In the genomic region with DNA sequence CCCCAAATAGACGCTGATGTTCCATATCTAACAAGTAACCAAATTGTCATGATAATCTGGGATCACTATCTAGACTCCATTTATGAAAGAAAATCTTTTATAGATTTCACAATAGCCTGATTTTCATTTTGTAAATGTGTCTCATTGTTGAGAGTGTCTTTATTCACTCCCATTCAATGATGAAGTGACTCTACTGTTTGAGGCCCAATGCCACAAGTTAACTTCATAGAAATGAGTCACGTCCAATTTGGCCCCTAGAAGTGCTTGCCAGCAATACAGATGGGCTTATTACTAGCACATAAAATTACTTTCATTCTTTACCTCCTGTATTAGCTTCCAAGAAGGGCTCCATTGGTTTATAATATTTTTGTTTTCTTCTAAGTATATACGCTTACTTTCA, we compare ENCODE assay signal across 25 cellular contexts. TPM values are rescaled to one million over a fixed set of nuclear protein-coding genes. Genes with fewer than 3 reads are reported as not detected.
DNase-seq lines count a peak whose midpoint lies in the region; FAIRE-seq and TF ChIP-seq lines count a peak whose summit lies in the region.
"Had no signal": no experiment of that assay in that cellular context is flagged by ENCODE, and none has a peak within 500 bp of the region (broad histone marks: within the 10 kb centered on the region; RNA-seq: fewer than 3 reads in every experiment).

No MANE protein-coding gene starts in this region.

- WGBS in GM23248 (ENCODE audit: low coverage in 1 of 2, low lambda C conversion rate in 2 of 2, missing lambda C conversion rate in 2 of 2), 2 experiments, result 69 to 76% methylated on average over 3 of the region's 3 CpGs
- WGBS in tibial nerve, 2 donors, result 58 to 61% methylated on average over 3 of the region's 3 CpGs

- H3K36me3 Mint-ChIP-seq in astrocyte (ENCODE audit: low read depth, unreplicated experiment), result no peaks in the 10 kb centered on the region
- H3K36me3 Mint-ChIP-seq: brain had no signal

- TF ChIP-seq CTCF in astrocyte (IDR thresholded peaks at IDR 0.05; ENCODE audit: insufficient read depth, low read depth, low read length) (no peak), tibial nerve (IDR thresholded peaks at IDR 0.05) (no peak)

- no peaks in the 10 kb centered on the region for H3K9me3 Mint-ChIP-seq in astrocyte (ENCODE audit: unreplicated experiment)
- H3K9me3 Mint-ChIP-seq: nephron had no signal

- FAIRE-seq in astrocyte (lab: Jason Lieb, UNC), result no peak
- FAIRE-seq: GM19239, H54, small intestine had no signal

- no peaks in the 10 kb centered on the region for H3K9me2 ChIP-seq in GM23248 (ENCODE audit: insufficient read depth)

- H3F3A ChIP-seq in GM23248 (ENCODE audit: insufficient read depth), result no peaks in the 10 kb centered on the region

- peak in 1 of 2 donors; percentile 69 for TF ChIP-seq EP300 in tibial nerve (IDR thresholded peaks at IDR 0.05)

- no peak overlapping the region for H3K4me3 Mint-ChIP-seq in astrocyte (ENCODE audit: unreplicated experiment)
- H3K4me3 Mint-ChIP-seq: activated CD4-positive, alpha-beta memory T cell treated with anti-CD3 and anti-CD28 coated beads for 36 hours; activated naive CD8-positive, alpha-beta T cell treated with anti-CD3 and anti-CD28 coated beads, Interleukin-2, amount 50 U/mL, for 24 hours; brain; nephron had no signal

- H3K9ac ChIP-seq in GM23248 (no peak overlapping the region), astrocyte (ENCODE audit: low read length) (no peak overlapping the region)

- in situ Hi-C loops in GM23248 (cut with MboI), result no loop called here

- H3K4me3 ChIP-seq in GM23248 (no peak overlapping the region), astrocyte (ENCODE audit: insufficient read depth, low read depth, low read length) (no peak overlapping the region), tibial nerve (no peak overlapping the region)
- H3K4me3 ChIP-seq: lung, PC-9, vagina had no signal

- no peaks in the 10 kb centered on the region for H4K20me1 ChIP-seq in GM23248 (ENCODE audit: insufficient read depth)
- no peaks in the 10 kb centered on the region for H4K20me1 ChIP-seq in astrocyte (ENCODE audit: insufficient read depth, low read length)

- H3K27me3 Mint-ChIP-seq in astrocyte (ENCODE audit: low read depth, unreplicated experiment), result no peaks in the 10 kb centered on the region

- peak; percentile 44 for DNase-seq in GM23248
- DNase-seq in astrocyte (ENCODE audit: low read depth), result peak; percentile 56
- DNase-seq in globus pallidus (ENCODE audit: low spot score), result peak; percentile 47
- DNase-seq in tibial nerve (ENCODE audit: low spot score in 2 of 2), result no peak
- DNase-seq in DMS153 treated with DMSO at 0.1 percent for 48 hours (lab: John Stamatoyannopoulos, UW; ENCODE audit: unreplicated experiment), result no peak
- no peak for DNase-seq in A172 (ENCODE audit: low spot score)
- no peak for DNase-seq in SIG-M5 treated with dmso at 0.1 percent for 504 hours (lab: John Stamatoyannopoulos, UW; ENCODE audit: unreplicated experiment)
- DNase-seq: activated CD4-positive, alpha-beta memory T cell treated with anti-CD3 and anti-CD28 coated beads for 36 hours; activated naive CD4-positive, alpha-beta T cell; activated naive CD8-positive, alpha-beta T cell treated with anti-CD3 and anti-CD28 coated beads, Interleukin-2, amount 50 U/mL, for 24 hours; C1 segment of cervical spinal cord; COR-L47; dermis blood vessel endothelial cell; Karpas-422; NCI-H146; PC-9; small intestine; stimulated activated naive CD8-positive, alpha-beta T cell treated with anti-CD3 and anti-CD28 coated beads, Interleukin-15, Interleukin-2, amounts not matched to agents 100 U/mL and 50 U/mL, for 24 hours; T-helper 2 cell had no signal

- H3K9me3 ChIP-seq in GM23248 (ENCODE audit: low read depth) (no peaks in the 10 kb centered on the region), astrocyte (ENCODE audit: insufficient read depth, low read depth, low read length) (no peaks in the 10 kb centered on the region), tibial nerve (no peaks in the 10 kb centered on the region)
- H3K9me3 ChIP-seq: vagina had no signal

- H2AFZ ChIP-seq in GM23248 (no peak overlapping the region), astrocyte (ENCODE audit: low read depth, low read length) (no peak overlapping the region)
- H2AFZ ChIP-seq: PC-9 had no signal

- H3K36me3 ChIP-seq in GM23248 (ENCODE audit: low read depth) (no peaks in the 10 kb centered on the region), astrocyte (ENCODE audit: insufficient read depth, low read length) (no peaks in the 10 kb centered on the region), tibial nerve (no peaks in the 10 kb centered on the region)
- H3K36me3 ChIP-seq: vagina had no signal

- peaks cover 9% of the 10 kb centered on the region; the same call in 1 of the 2 replicates for H3K27me3 ChIP-seq in GM23248 (replicated peaks; ENCODE audit: insufficient read depth)
- H3K27me3 ChIP-seq in astrocyte (ENCODE audit: insufficient read depth, low read length), result no peaks in the 10 kb centered on the region
- H3K27me3 ChIP-seq in tibial nerve, result no peaks in the 10 kb centered on the region
- H3K27me3 ChIP-seq: vagina had no signal

- TF ChIP-seq POLR2A in tibial nerve (IDR thresholded peaks at IDR 0.05), result no peak

- H3K4me1 ChIP-seq in GM23248 (ENCODE audit: insufficient read depth), result no peaks in the 10 kb centered on the region
- H3K4me1 ChIP-seq in astrocyte (ENCODE audit: insufficient read depth, low read length), result no peaks in the 10 kb centered on the region
- H3K4me1 ChIP-seq in tibial nerve, result peaks cover 0 to 5% (median 0%) of the 10 kb centered on the region in 4 donors
- H3K4me1 ChIP-seq: vagina had no signal

- no peak overlapping the region for H3K27ac Mint-ChIP-seq in astrocyte (ENCODE audit: unreplicated experiment)
- H3K27ac Mint-ChIP-seq: activated CD4-positive, alpha-beta memory T cell treated with anti-CD3 and anti-CD28 coated beads for 36 hours; activated naive CD8-positive, alpha-beta T cell treated with anti-CD3 and anti-CD28 coated beads, Interleukin-2, amount 50 U/mL, for 24 hours; brain had no signal

- no peaks in the 10 kb centered on the region for H3K79me2 ChIP-seq in GM23248 (ENCODE audit: insufficient read depth)
- no peaks in the 10 kb centered on the region for H3K79me2 ChIP-seq in astrocyte (ENCODE audit: insufficient read depth, low read length)

- H3K27ac ChIP-seq in GM23248, result no peak overlapping the region
- H3K27ac ChIP-seq in astrocyte (ENCODE audit: low read depth, low read length), result no peak overlapping the region
- peak overlapping the region; percentile 53 to 75 (median 70) for H3K27ac ChIP-seq in tibial nerve
- H3K27ac ChIP-seq: PC-9, vagina had no signal

- no peak overlapping the region for H3K4me2 ChIP-seq in GM23248 (ENCODE audit: unreplicated experiment)
- no peak overlapping the region for H3K4me2 ChIP-seq in astrocyte (ENCODE audit: low read length)
- H3K4me2 ChIP-seq: PC-9 had no signal

- peaks cover 8% of the 10 kb centered on the region for H3K4me1 Mint-ChIP-seq in astrocyte (ENCODE audit: low read depth, unreplicated experiment)
- H3K4me1 Mint-ChIP-seq: brain had no signal

RNA-seq across cellular contexts. Expression of a gene that starts 6.3 kb away (rescaled TPM):
- total RNA-seq in GM23248 (2014; rRNA removed; shearing (Covaris generic)), result not detected in 2 replicates
- polyA plus RNA-seq in GM23248 (2016; fragmentation: Nextera tagmentation; extraction: Ambion mirVana), result not detected in 2 replicates
- total RNA-seq in astrocyte, result 0.16 and 0.24 TPM in 2 replicates
- total RNA-seq in tibial nerve, result 1 to 10 TPM in 3 of 4 donors, under 1 TPM in 1; 0.63 to 5.3 (median 1.9) TPM
- 0.17 and 0.47 TPM in 2 replicates for total RNA-seq in A172 (2014; rRNA removed; shearing (Covaris generic))

Comparison
In these comparisons a context has a peak if more than half of its experiments do, and no peak if none do; other contexts are left out.
1. DNase-seq: peak in GM23248 (single experiment), astrocyte (single experiment) and globus pallidus (single experiment); none in tibial nerve (0 of 2), DMS153 treated with DMSO at 0.1 percent for 48 hours (single experiment), A172 (single experiment) and SIG-M5 treated with dmso at 0.1 percent for 504 hours (single experiment).
2. H3K27ac ChIP-seq: peak in tibial nerve (4 of 4); none in GM23248 (single experiment) and astrocyte (single experiment).